ENCODE assay signal across 1 cellular context in genomic region chr2:101415220-101415619, GRCh38.
TF ChIP-seq lines count a peak whose summit lies in the region.

No MANE protein-coding gene starts in this region.

TF ChIP-seq in Ishikawa, 13 proteins besides CTCF, POLR2A, EP300 and RAD21 (continued from another document):
- TF ChIP-seq ZBTB7A (IDR thresholded peaks at IDR 0.05; ENCODE audit: low read depth) (no peak), YY1 (IDR thresholded peaks at IDR 0.05; ENCODE audit: low read depth) (no peak), TCF12 (IDR thresholded peaks at IDR 0.05; ENCODE audit: low read depth) (no peak), TEAD4 (IDR thresholded peaks at IDR 0.05) (no peak)
